ENCODE assay signal across 22 cellular contexts in the genomic region with DNA sequence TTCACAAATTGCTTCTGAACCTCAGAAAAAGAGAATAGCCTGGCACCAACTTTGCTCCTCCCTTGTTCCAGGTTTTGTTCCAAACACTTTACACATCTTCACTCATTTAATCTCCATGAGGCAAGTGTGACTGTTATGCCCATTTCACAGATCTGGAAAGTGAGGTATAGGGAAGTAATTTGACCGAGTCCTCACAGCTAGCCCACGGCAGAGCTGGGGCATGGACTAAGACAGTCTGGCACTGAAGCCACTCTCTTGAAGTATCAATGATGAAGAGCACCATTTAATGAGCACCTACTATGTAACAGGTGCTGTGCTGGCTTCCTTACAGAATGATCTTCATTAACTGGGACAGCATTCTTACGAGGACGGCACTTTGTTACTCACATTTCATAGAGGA. TPM values are rescaled to one million over a fixed set of nuclear protein-coding genes. Genes with fewer than 3 reads are reported as not detected.
DNase-seq lines count a peak whose midpoint lies in the region; ATAC-seq, FAIRE-seq and TF ChIP-seq lines count a peak whose summit lies in the region.
"Had no signal": no experiment of that assay in that cellular context is flagged by ENCODE, and none has a peak within 500 bp of the region (broad histone marks: within the 10 kb centered on the region; RNA-seq: fewer than 3 reads in every experiment).

No MANE protein-coding gene starts in this region.

- H3K4me3 ChIP-seq in A549 (no peak overlapping the region), K562 (no peak overlapping the region)

- WGBS in A549 (ENCODE audit: missing lambda C conversion rate) = 75% methylated on average over 4 of the region's 4 CpGs
- 0% methylated on average over 4 of the region's 4 CpGs for WGBS in K562 (ENCODE audit: insufficient coverage, low coverage, missing lambda C conversion rate)

- H3K9me3 Mint-ChIP-seq in type B pancreatic cell = no peaks in the 10 kb centered on the region
- H3K9me3 Mint-ChIP-seq: CD4-positive, alpha-beta memory T cell had no signal

- no peak overlapping the region for H3K9ac ChIP-seq in K562 (ENCODE audit: insufficient read depth in 1 of 2, low read depth in 2 of 2, low read length in 2 of 2)

- intact Hi-C loops in K562 (cut with micrococcal nuclease) = no loop called here
- intact Hi-C loops in posterior vena cava (cut with DNase I) = no loop called here

- H3K4me2 ChIP-seq in A549 = no peak overlapping the region
- H3K4me2 ChIP-seq in K562 (ENCODE audit: insufficient read depth, low read length) = no peak overlapping the region

- no peak for ATAC-seq in A549
- no peak for ATAC-seq in K562

- no peaks in the 10 kb centered on the region for H3K9me1 ChIP-seq in K562 (ENCODE audit: control insufficient read depth, insufficient read depth, low read length)

- H3K4me1 Mint-ChIP-seq in type B pancreatic cell (ENCODE audit: unreplicated experiment) = peaks cover 26% of the 10 kb centered on the region
- H3K4me1 Mint-ChIP-seq: CD4-positive, alpha-beta memory T cell had no signal

- H3K27ac ChIP-seq in A549 = no peak overlapping the region
- H3K27ac ChIP-seq in K562 (ENCODE audit: extremely low read depth, low read depth, low read length) = no peak overlapping the region

- peaks cover 14% of the 10 kb centered on the region for H3K27me3 Mint-ChIP-seq in type B pancreatic cell

- in situ Hi-C loops in K562 (cut with MboI) = no loop called here

- no peaks in the 10 kb centered on the region for H3K36me3 Mint-ChIP-seq in type B pancreatic cell
- H3K36me3 Mint-ChIP-seq: CD4-positive, alpha-beta memory T cell had no signal

- no peak for TF ChIP-seq EP300 in A549 (IDR thresholded peaks at IDR 0.05)
- no peak for TF ChIP-seq EP300 in K562 (IDR thresholded peaks at IDR 0.05; ENCODE audit: low read length)

- H3K9me3 ChIP-seq in A549 = no peaks in the 10 kb centered on the region
- H3K9me3 ChIP-seq in K562 (replicated peaks; ENCODE audit: control insufficient read depth, insufficient read depth, low read depth, low read length) = no peaks in the 10 kb centered on the region

- H3K36me3 ChIP-seq in K562 (ENCODE audit: control insufficient read depth, insufficient read depth, low read length) = no peaks in the 10 kb centered on the region

- TF ChIP-seq RAD21 in A549 (conservative IDR thresholded peaks at IDR 0.05 in 1 of 2, IDR thresholded peaks at IDR 0.05 in 1 of 2) (no peak), K562 (CRISPR knock-in tag; conservative IDR thresholded peaks at IDR 0.05 in 1 of 2, IDR thresholded peaks at IDR 0.05 in 1 of 2) (no peak)

- peak overlapping the region; percentile 13 for H3K27ac Mint-ChIP-seq in type B pancreatic cell
- H3K27ac Mint-ChIP-seq: CD4-positive, alpha-beta memory T cell had no signal

- FAIRE-seq in A549 (lab: Jason Lieb, UNC) (no peak), K562 (lab: Jason Lieb, UNC) (no peak)
- FAIRE-seq: GM12891, GM18507 had no signal

- DNase-seq in A549 (ENCODE audit: low read depth in 1 of 2, low spot score in 1 of 2) (no peak), K562 (ENCODE audit: extremely low read depth in 1 of 4, low spot score in 3 of 4) (no peak), type B pancreatic cell (ENCODE audit: extremely low spot score, unreplicated experiment) (no peak), posterior vena cava (ENCODE audit: low spot score) (no peak), NCI-H1694 treated with DMSO at 0.1 percent for 48 hours (lab: John Stamatoyannopoulos, UW) (no peak)
- DNase-seq: 8988T; C1 segment of cervical spinal cord; Calu3; CD4-positive, alpha-beta memory T cell; COR-L47; DMS53; DMS79 treated with DMSO at 0.1 percent for 48 hours; GF-D8; GOT3; H7; HCEC 1CT had no signal

- no peak overlapping the region for H2AFZ ChIP-seq in K562 (ENCODE audit: low read depth, low read length)

- TF ChIP-seq CTCF in A549 (IDR thresholded peaks at IDR 0.05) = no peak
- no peak for TF ChIP-seq CTCF in K562 (IDR thresholded peaks at IDR 0.05 in 2 of 3, conservative IDR thresholded peaks at IDR 0.05 in 1 of 3; ENCODE audit: insufficient read depth in 2 of 3, low read depth in 1 of 3, low read length in 3 of 3)
- no peak for TF ChIP-seq CTCF in type B pancreatic cell (conservative IDR thresholded peaks at IDR 0.05)

- TF ChIP-seq POLR2A in A549 (IDR thresholded peaks at IDR 0.05; ENCODE audit: low read length) (no peak), K562 (conservative IDR thresholded peaks at IDR 0.05) (no peak)

- POLR2A ChIA-PET in A549 (lab: Yijun Ruan, JAX) = no interaction called here
- POLR2A ChIA-PET in K562 (lab: Yijun Ruan, JAX) = interaction anchor here (1.1 to 1.5 kb wide), 2 partner anchors 19 to 46 kb away, joined by 3 read pairs; no protein-coding TSS in a partner anchor

- 0 out of 3 replicates have a peak, but pooled peaks cover 4% of the 10 kb centered on the region for H3K4me1 ChIP-seq in A549
- H3K4me1 ChIP-seq in K562 (replicated peaks in 1 of 2; ENCODE audit: control insufficient read depth in 2 of 2, insufficient read depth in 2 of 2, low read length in 2 of 2) = peaks cover 0 to 4% of the 10 kb centered on the region in 2 experiments; a peak in 1 of 5 replicates

- no peaks in the 10 kb centered on the region for H3K79me2 ChIP-seq in K562 (ENCODE audit: control insufficient read depth, insufficient read depth, low read length)

- H3K4me3 Mint-ChIP-seq in type B pancreatic cell = no peak overlapping the region

- peaks cover 8 to 49% of the 10 kb centered on the region in 2 experiments; a peak in 4 of 5 replicates for H3K27me3 ChIP-seq in K562 (ENCODE audit: control insufficient read depth in 2 of 2, insufficient read depth in 2 of 2, low read length in 2 of 2)

- no peaks in the 10 kb centered on the region; the same call in none of the 2 replicates for H4K20me1 ChIP-seq in K562 (replicated peaks; ENCODE audit: control insufficient read depth, insufficient read depth, low read length)

- no TSS peak for BruUV-seq in K562 (replicated peaks; lab: Mats Ljungman, UMichigan)

- CTCF ChIA-PET in A549 (lab: Yijun Ruan, JAX) = interaction anchor here (0.9 to 9.5 kb wide), 9 partner anchors 12 to 292 kb away, joined by 3 to 129 read pairs (median 7); no protein-coding TSS in a partner anchor
- CTCF ChIA-PET in K562 (lab: Yijun Ruan, JAX; ENCODE audit: low intra/inter-chr PET ratio) = no interaction called here

RNA-seq across cellular contexts. Expression of gene C1QB, which starts 19.0 kb away (rescaled TPM):
- not detected in 2 replicates for polyA plus RNA-seq in A549 (2011; rRNA removed)
- polyA plus RNA-seq in A549 (2012; cell fraction: cytosol; rRNA removed) = not detected in 2 replicates
- not detected in 2 replicates for polyA plus RNA-seq in A549 (2012; cell fraction: nucleus; rRNA removed)
- polyA plus RNA-seq in A549 (2017; fragmentation: RNase III; extraction: RNeasy Plus Mini Kit Qiagen cat#74134 plus additional on column Dnase treatment) = not detected in 3 replicates
- not detected in 2 replicates for polyA minus RNA-seq in A549 (2011; rRNA and poly(A)+ RNA removed)
- not detected in 2 replicates for total RNA-seq in K562 (2011; cell fraction: chromatin; rRNA removed; ENCODE audit: low replicate concordance)
- not detected in 2 replicates for total RNA-seq in K562 (2011; cell fraction: nucleolus; rRNA removed)
- total RNA-seq in K562 (2011; cell fraction: nucleoplasm; rRNA removed) = not detected in 2 replicates
- not detected in 2 replicates for total RNA-seq in K562 (2014; rRNA removed)
- total RNA-seq in K562 (2014; rRNA removed; fragmentation: Illumina TruSeq; extraction: Trizol) = not detected in 2 replicates
- not detected in 2 replicates for total RNA-seq in K562 (2015; rRNA removed; fragmentation: Illumina TruSeq; extraction: Trizol)
- 0.51 and 0.55 TPM in 2 replicates for total RNA-seq in K562 (2021)
- not detected in 2 replicates for polyA plus RNA-seq in K562 (2011; rRNA removed)
- polyA plus RNA-seq in K562 (2011; cell fraction: cytosol; rRNA removed) = not detected in 2 replicates
- polyA plus RNA-seq in K562 (2011; cell fraction: nucleus; rRNA removed) = not detected in 2 replicates
- polyA plus RNA-seq in K562 (2012) = not detected in 2 replicates
- not detected in 2 replicates for polyA plus RNA-seq in K562 (2014; fragmentation: Illumina TruSeq; extraction: Trizol)
- polyA plus RNA-seq in K562 (2014; fragmentation: Nextera tagmentation; extraction: Ambion mirVana) = not detected
- polyA plus RNA-seq in K562 (2014; rRNA removed) = not detected in 2 replicates
- polyA minus RNA-seq in K562 (2011; rRNA and poly(A)+ RNA removed) = not detected in 2 replicates
- polyA minus RNA-seq in K562 (2011; cell fraction: cytosol; rRNA and poly(A)+ RNA removed) = not detected in 2 replicates
- polyA minus RNA-seq in K562 (2011; cell fraction: nucleus; rRNA and poly(A)+ RNA removed) = not detected in 2 replicates
- not detected in 2 replicates for total RNA-seq in type B pancreatic cell (ENCODE audit: low replicate concordance)
- total RNA-seq in posterior vena cava = 100 to 1,000 TPM; 125 to 441 TPM
- total RNA-seq: A673, Calu3, Daoy, G401, H7 had no signal
- polyA plus RNA-seq: BJ; CD4-positive, alpha-beta memory T cell had no signal

RNA-seq across cellular contexts. Expression of gene C1QC, which starts 28.6 kb away (rescaled TPM):
- not detected in 2 replicates for polyA plus RNA-seq in A549 (2011; rRNA removed)
- polyA plus RNA-seq in A549 (2012; cell fraction: cytosol; rRNA removed) = not detected in 2 replicates
- not detected in 2 replicates for polyA plus RNA-seq in A549 (2012; cell fraction: nucleus; rRNA removed)
- not detected in 3 replicates for polyA plus RNA-seq in A549 (2017; fragmentation: RNase III; extraction: RNeasy Plus Mini Kit Qiagen cat#74134 plus additional on column Dnase treatment)
- polyA minus RNA-seq in A549 (2011; rRNA and poly(A)+ RNA removed) = not detected in 2 replicates
- total RNA-seq in K562 (2011; cell fraction: chromatin; rRNA removed; ENCODE audit: low replicate concordance) = not detected in 2 replicates
- total RNA-seq in K562 (2011; cell fraction: nucleolus; rRNA removed) = not detected in 2 replicates
- not detected in 2 replicates for total RNA-seq in K562 (2011; cell fraction: nucleoplasm; rRNA removed)
- total RNA-seq in K562 (2014; rRNA removed) = not detected in 2 replicates
- total RNA-seq in K562 (2014; rRNA removed; fragmentation: Illumina TruSeq; extraction: Trizol) = not detected in 2 replicates
- total RNA-seq in K562 (2015; rRNA removed; fragmentation: Illumina TruSeq; extraction: Trizol) = not detected in 2 replicates
- 0.47 and 0.69 TPM in 2 replicates for total RNA-seq in K562 (2021)
- polyA plus RNA-seq in K562 (2011; rRNA removed) = not detected in 2 replicates
- not detected in 2 replicates for polyA plus RNA-seq in K562 (2011; cell fraction: cytosol; rRNA removed)
- not detected in 2 replicates for polyA plus RNA-seq in K562 (2011; cell fraction: nucleus; rRNA removed)
- polyA plus RNA-seq in K562 (2012) = not detected in 2 replicates
- polyA plus RNA-seq in K562 (2014; fragmentation: Illumina TruSeq; extraction: Trizol) = not detected in 2 replicates
- polyA plus RNA-seq in K562 (2014; fragmentation: Nextera tagmentation; extraction: Ambion mirVana) = not detected
- polyA plus RNA-seq in K562 (2014; rRNA removed) = not detected in 2 replicates
- polyA minus RNA-seq in K562 (2011; rRNA and poly(A)+ RNA removed) = not detected in 2 replicates
- polyA minus RNA-seq in K562 (2011; cell fraction: cytosol; rRNA and poly(A)+ RNA removed) = not detected in 2 replicates
- not detected in 2 replicates for polyA minus RNA-seq in K562 (2011; cell fraction: nucleus; rRNA and poly(A)+ RNA removed)
- total RNA-seq in type B pancreatic cell (ENCODE audit: low replicate concordance) = not detected in 2 replicates
- total RNA-seq in posterior vena cava = 100 to 1,000 TPM; 124 to 414 TPM
- total RNA-seq: A673, Calu3, Daoy, G401, H7 had no signal
- polyA plus RNA-seq: BJ; CD4-positive, alpha-beta memory T cell had no signal

RNA-seq across cellular contexts. Expression of gene C1QA, which starts 35.6 kb away (rescaled TPM):
- not detected in 2 replicates for polyA plus RNA-seq in A549 (2011; rRNA removed)
- polyA plus RNA-seq in A549 (2012; cell fraction: cytosol; rRNA removed) = not detected in 2 replicates
- polyA plus RNA-seq in A549 (2012; cell fraction: nucleus; rRNA removed) = not detected in 2 replicates
- polyA plus RNA-seq in A549 (2017; fragmentation: RNase III; extraction: RNeasy Plus Mini Kit Qiagen cat#74134 plus additional on column Dnase treatment) = not detected in 3 replicates
- polyA minus RNA-seq in A549 (2011; rRNA and poly(A)+ RNA removed) = not detected in 2 replicates
- not detected in 2 replicates for total RNA-seq in K562 (2011; cell fraction: chromatin; rRNA removed; ENCODE audit: low replicate concordance)
- total RNA-seq in K562 (2011; cell fraction: nucleolus; rRNA removed) = not detected in 2 replicates
- total RNA-seq in K562 (2011; cell fraction: nucleoplasm; rRNA removed) = not detected in 2 replicates
- not detected in 2 replicates for total RNA-seq in K562 (2014; rRNA removed)
- not detected in 2 replicates for total RNA-seq in K562 (2014; rRNA removed; fragmentation: Illumina TruSeq; extraction: Trizol)
- total RNA-seq in K562 (2015; rRNA removed; fragmentation: Illumina TruSeq; extraction: Trizol) = not detected in 2 replicates
- total RNA-seq in K562 (2021) = 0.71 and 0.94 TPM in 2 replicates
- not detected in 2 replicates for polyA plus RNA-seq in K562 (2011; rRNA removed)
- not detected in 2 replicates for polyA plus RNA-seq in K562 (2011; cell fraction: cytosol; rRNA removed)
- polyA plus RNA-seq in K562 (2011; cell fraction: nucleus; rRNA removed) = not detected in 2 replicates
- polyA plus RNA-seq in K562 (2012) = not detected in 2 replicates
- polyA plus RNA-seq in K562 (2014; fragmentation: Illumina TruSeq; extraction: Trizol) = not detected in 2 replicates
- polyA plus RNA-seq in K562 (2014; fragmentation: Nextera tagmentation; extraction: Ambion mirVana) = not detected
- not detected in 2 replicates for polyA plus RNA-seq in K562 (2014; rRNA removed)
- not detected in 2 replicates for polyA minus RNA-seq in K562 (2011; rRNA and poly(A)+ RNA removed)
- polyA minus RNA-seq in K562 (2011; cell fraction: cytosol; rRNA and poly(A)+ RNA removed) = not detected in 2 replicates
- not detected in 2 replicates for polyA minus RNA-seq in K562 (2011; cell fraction: nucleus; rRNA and poly(A)+ RNA removed)
- total RNA-seq in type B pancreatic cell (ENCODE audit: low replicate concordance) = 0.69 TPM in 1 of 2 replicates, not detected in the other
- 100 to 1,000 TPM in 1 of 2 donors, 10 to 100 TPM in 1; 72.6 to 301 TPM for total RNA-seq in posterior vena cava
- total RNA-seq: A673, Calu3, Daoy, G401, H7 had no signal
- polyA plus RNA-seq: BJ; CD4-positive, alpha-beta memory T cell had no signal

RNA-seq across cellular contexts. Expression of gene EPHB2, which starts 38.6 kb away (rescaled TPM):
- polyA plus RNA-seq in A549 (2011; rRNA removed) (13.0 and 15.9 TPM in 2 replicates), A549 (2017; fragmentation: RNase III; extraction: RNeasy Plus Mini Kit Qiagen cat#74134 plus additional on column Dnase treatment) (31.4 to 35.3 TPM (median 33.8 TPM) in 3 replicates), K562 (2011; rRNA removed) (0.05 TPM in 1 of 2 replicates, not detected in the other), K562 (2014; fragmentation: Illumina TruSeq; extraction: Trizol) (not detected in 2 replicates), K562 (2014; fragmentation: Nextera tagmentation; extraction: Ambion mirVana) (not detected), K562 (2014; rRNA removed) (not detected in 2 replicates)
- polyA plus RNA-seq in A549 (2012; cell fraction: cytosol; rRNA removed) = 18.6 and 22.8 TPM in 2 replicates
- polyA plus RNA-seq in A549 (2012; cell fraction: nucleus; rRNA removed) = 40.4 and 46.8 TPM in 2 replicates
- 43.4 and 70.5 TPM in 2 replicates for polyA minus RNA-seq in A549 (2011; rRNA and poly(A)+ RNA removed)
- total RNA-seq in K562 (2011; cell fraction: chromatin; rRNA removed; ENCODE audit: low replicate concordance) = 0.23 TPM in 1 of 2 replicates, not detected in the other
- total RNA-seq in K562 (2011; cell fraction: nucleolus; rRNA removed) = not detected in 2 replicates
- not detected in 2 replicates for total RNA-seq in K562 (2011; cell fraction: nucleoplasm; rRNA removed)
- total RNA-seq in K562 (2014; rRNA removed) (not detected in 2 replicates), K562 (2014; rRNA removed; fragmentation: Illumina TruSeq; extraction: Trizol) (not detected in 2 replicates), K562 (2015; rRNA removed; fragmentation: Illumina TruSeq; extraction: Trizol) (not detected in 2 replicates), K562 (2021) (not detected in 2 replicates), type B pancreatic cell (ENCODE audit: low replicate concordance) (40.3 and 44.6 TPM in 2 replicates), posterior vena cava (10 to 100 TPM; 11.4 to 17.4 TPM)
- polyA plus RNA-seq in K562 (2011; cell fraction: cytosol; rRNA removed) = 0.03 TPM in 1 of 2 replicates, not detected in the other
- polyA plus RNA-seq in K562 (2011; cell fraction: nucleus; rRNA removed) = not detected in 2 replicates
- polyA plus RNA-seq in K562 (2012) = 0.03 and 0.18 TPM in 2 replicates
- not detected in 2 replicates for polyA minus RNA-seq in K562 (2011; rRNA and poly(A)+ RNA removed)
- not detected in 2 replicates for polyA minus RNA-seq in K562 (2011; cell fraction: cytosol; rRNA and poly(A)+ RNA removed)
- polyA minus RNA-seq in K562 (2011; cell fraction: nucleus; rRNA and poly(A)+ RNA removed) = not detected in 2 replicates
- polyA plus RNA-seq: CD4-positive, alpha-beta memory T cell had no signal

Comparison
In these comparisons a context has a peak if more than half of its experiments do, and no peak if none do; other contexts are left out.
1. RNA of gene C1QB, which starts 19.0 kb away (total RNA-seq): 125 to 441 TPM in posterior vena cava; 0.51 to 0.55 TPM in K562 and not detected in type B pancreatic cell; every median in the first group is over 10 times any median in the second.
2. RNA of gene C1QC, which starts 28.6 kb away (total RNA-seq): 124 to 414 TPM in posterior vena cava; 0.47 to 0.69 TPM in K562 and not detected in type B pancreatic cell; every median in the first group is over 10 times any median in the second.
3. RNA of gene C1QA, which starts 35.6 kb away (total RNA-seq): 72.6 to 301 TPM in posterior vena cava; 0.71 to 0.94 TPM in K562 and 0.69 TPM in type B pancreatic cell; every median in the first group is over 10 times any median in the second.
4. Of the 35 proteins assayed by ChIP-seq in both K562 and A549: peak only in K562: CHD4 and HDAC2; only in A549: none; in both: KDM1A; in neither: 31; mixed calls (peak in some experiments, not most) for 1.